In the genomic region with DNA sequence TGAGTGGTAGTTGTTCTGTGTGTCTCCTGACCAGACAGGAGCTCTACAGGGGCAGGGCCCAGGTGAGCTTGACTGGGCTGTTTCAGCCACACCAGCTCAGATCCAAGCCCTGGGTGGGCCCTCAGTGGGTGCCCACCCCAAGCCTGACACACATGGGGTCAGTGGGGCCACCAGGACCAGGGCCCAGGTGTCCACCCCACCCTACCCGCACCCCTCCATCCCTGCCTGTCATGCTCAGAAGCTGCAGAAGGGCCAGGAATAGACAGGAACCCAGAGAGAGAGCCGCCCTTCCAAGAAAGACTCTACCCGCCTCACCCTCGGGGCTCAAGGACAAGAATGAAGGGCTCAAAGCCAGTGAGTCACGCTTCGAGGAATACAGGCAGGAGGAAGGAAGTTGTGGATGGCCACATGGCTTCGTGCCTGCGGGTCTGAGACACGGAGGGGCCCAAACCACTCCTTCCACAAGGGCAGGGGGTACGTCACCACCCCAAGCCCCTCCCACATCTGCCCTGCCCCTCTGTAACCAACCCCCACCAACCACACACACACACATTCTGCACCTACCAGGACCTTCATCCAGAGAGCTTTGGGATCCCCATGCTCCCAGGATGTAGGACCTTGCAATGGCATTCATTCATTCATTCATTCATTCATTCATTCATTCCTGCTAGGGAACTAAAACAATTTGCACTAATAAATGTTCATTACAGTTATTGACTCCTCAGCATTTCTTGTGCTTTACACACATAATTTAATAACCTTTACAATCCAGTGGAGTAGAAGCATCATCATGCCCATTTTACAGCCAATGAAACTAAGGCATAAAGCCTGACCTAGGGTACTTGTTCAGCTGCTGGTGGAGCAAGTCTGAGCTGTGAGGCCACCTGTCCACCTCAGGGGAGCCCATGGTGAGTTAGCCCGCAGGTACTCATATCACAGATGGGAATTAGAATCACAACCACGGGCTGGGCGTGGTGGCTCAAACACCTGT, we compare ENCODE assay signal across 1 cellular context.
TF ChIP-seq lines count a peak whose summit lies in the region.

No MANE protein-coding gene starts in this region.

TF ChIP-seq in K562, 482 proteins besides CTCF, POLR2A, EP300 and RAD21 (continued from another document and continues in another):
- 0 out of 4 replicates have a peak, but pooled peaks of 1 of the 2 experiments have one; percentile 43 for TF ChIP-seq HDAC1 (IDR thresholded peaks at IDR 0.05)
- TF ChIP-seq DIDO1 (tag; IDR thresholded peaks at IDR 0.05; ENCODE audit: low read depth): no peak
- 0 out of 2 replicates have a peak, but pooled peaks have one; percentile 35 for TF ChIP-seq GABPB1 (CRISPR knock-in tag; IDR thresholded peaks at IDR 0.05)
- TF ChIP-seq, protein P1, sequence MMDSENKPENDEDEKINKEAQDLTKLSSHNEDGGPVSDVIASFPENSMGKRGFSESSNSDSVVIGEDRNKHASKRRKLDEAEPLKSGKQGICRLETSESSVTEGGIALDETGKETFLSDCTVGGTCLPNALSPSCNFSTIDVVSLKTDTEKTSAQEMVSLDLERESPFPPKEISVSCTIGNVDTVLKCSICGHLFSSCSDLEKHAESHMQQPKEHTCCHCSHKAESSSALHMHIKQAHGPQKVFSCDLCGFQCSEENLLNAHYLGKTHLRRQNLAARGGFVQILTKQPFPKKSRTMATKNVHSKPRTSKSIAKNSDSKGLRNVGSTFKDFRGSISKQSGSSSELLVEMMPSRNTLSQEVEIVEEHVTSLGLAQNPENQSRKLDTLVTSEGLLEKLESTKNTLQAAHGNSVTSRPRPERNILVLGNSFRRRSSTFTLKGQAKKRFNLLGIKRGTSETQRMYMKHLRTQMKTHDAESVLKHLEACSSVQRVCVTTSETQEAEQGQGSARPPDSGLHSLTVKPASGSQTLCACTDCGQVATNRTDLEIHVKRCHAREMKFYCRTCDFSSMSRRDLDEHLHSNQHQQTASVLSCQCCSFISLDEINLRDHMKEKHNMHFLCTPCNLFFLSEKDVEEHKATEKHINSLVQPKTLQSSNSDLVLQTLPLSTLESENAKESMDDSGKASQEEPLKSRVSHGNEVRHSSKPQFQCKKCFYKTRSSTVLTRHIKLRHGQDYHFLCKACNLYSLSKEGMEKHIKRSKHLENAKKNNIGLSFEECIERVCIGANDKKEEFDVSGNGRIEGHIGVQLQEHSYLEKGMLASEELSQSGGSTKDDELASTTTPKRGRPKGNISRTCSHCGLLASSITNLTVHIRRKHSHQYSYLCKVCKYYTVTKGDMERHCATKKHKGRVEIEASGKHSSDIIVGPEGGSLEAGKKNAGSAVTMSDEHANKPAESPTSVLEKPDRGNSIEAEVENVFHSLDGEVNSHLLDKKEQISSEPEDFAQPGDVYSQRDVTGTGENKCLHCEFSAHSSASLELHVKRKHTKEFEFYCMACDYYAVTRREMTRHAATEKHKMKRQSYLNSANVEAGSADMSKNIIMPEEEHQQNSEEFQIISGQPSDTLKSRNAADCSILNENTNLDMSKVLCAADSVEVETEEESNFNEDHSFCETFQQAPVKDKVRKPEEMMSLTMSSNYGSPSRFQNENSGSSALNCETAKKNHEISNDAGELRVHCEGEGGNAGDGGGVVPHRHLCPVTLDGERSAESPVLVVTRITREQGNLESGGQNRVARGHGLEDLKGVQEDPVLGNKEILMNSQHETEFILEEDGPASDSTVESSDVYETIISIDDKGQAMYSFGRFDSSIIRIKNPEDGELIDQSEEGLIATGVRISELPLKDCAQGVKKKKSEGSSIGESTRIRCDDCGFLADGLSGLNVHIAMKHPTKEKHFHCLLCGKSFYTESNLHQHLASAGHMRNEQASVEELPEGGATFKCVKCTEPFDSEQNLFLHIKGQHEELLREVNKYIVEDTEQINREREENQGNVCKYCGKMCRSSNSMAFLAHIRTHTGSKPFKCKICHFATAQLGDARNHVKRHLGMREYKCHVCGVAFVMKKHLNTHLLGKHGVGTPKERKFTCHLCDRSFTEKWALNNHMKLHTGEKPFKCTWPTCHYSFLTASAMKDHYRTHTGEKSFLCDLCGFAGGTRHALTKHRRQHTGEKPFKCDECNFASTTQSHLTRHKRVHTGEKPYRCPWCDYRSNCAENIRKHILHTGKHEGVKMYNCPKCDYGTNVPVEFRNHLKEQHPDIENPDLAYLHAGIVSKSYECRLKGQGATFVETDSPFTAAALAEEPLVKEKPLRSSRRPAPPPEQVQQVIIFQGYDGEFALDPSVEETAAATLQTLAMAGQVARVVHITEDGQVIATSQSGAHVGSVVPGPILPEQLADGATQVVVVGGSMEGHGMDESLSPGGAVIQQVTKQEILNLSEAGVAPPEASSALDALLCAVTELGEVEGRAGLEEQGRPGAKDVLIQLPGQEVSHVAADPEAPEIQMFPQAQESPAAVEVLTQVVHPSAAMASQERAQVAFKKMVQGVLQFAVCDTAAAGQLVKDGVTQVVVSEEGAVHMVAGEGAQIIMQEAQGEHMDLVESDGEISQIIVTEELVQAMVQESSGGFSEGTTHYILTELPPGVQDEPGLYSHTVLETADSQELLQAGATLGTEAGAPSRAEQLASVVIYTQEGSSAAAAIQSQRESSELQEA (IDR thresholded peaks at IDR 0.05; ENCODE audit: low read depth): no peak
- TF ChIP-seq HDAC2 (IDR thresholded peaks at IDR 0.05): 0 out of 2 replicates have a peak, but pooled peaks have one; percentile 31
- TF ChIP-seq, protein P2, sequence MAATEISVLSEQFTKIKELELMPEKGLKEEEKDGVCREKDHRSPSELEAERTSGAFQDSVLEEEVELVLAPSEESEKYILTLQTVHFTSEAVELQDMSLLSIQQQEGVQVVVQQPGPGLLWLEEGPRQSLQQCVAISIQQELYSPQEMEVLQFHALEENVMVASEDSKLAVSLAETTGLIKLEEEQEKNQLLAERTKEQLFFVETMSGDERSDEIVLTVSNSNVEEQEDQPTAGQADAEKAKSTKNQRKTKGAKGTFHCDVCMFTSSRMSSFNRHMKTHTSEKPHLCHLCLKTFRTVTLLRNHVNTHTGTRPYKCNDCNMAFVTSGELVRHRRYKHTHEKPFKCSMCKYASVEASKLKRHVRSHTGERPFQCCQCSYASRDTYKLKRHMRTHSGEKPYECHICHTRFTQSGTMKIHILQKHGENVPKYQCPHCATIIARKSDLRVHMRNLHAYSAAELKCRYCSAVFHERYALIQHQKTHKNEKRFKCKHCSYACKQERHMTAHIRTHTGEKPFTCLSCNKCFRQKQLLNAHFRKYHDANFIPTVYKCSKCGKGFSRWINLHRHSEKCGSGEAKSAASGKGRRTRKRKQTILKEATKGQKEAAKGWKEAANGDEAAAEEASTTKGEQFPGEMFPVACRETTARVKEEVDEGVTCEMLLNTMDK (IDR thresholded peaks at IDR 0.05; ENCODE audit: borderline replicate concordance, insufficient read depth, low read depth, low read length, poor library complexity, severe bottlenecking): no peak
- no peak for TF ChIP-seq ZNF41 (CRISPR knock-in tag; conservative IDR thresholded peaks at IDR 0.05)
- TF ChIP-seq, protein P3, sequence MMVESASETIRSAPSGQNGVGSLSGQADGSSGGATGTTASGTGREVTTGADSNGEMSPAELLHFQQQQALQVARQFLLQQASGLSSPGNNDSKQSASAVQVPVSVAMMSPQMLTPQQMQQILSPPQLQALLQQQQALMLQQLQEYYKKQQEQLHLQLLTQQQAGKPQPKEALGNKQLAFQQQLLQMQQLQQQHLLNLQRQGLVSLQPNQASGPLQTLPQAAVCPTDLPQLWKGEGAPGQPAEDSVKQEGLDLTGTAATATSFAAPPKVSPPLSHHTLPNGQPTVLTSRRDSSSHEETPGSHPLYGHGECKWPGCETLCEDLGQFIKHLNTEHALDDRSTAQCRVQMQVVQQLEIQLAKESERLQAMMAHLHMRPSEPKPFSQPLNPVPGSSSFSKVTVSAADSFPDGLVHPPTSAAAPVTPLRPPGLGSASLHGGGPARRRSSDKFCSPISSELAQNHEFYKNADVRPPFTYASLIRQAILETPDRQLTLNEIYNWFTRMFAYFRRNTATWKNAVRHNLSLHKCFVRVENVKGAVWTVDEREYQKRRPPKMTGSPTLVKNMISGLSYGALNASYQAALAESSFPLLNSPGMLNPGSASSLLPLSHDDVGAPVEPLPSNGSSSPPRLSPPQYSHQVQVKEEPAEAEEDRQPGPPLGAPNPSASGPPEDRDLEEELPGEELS (CRISPR knock-in tag; IDR thresholded peaks at IDR 0.05; ENCODE audit: borderline replicate concordance): no peak
- TF ChIP-seq STAG1 (CRISPR knock-in tag; IDR thresholded peaks at IDR 0.05; ENCODE audit: borderline replicate concordance): no peak
- TF ChIP-seq HCFC1 (IDR thresholded peaks at IDR 0.05; ENCODE audit: low read depth, low read length): no peak
- TF ChIP-seq ZNF212 (CRISPR knock-in tag; IDR thresholded peaks at IDR 0.05): no peak
- TF ChIP-seq THRAP3 (IDR thresholded peaks at IDR 0.05; ENCODE audit: borderline replicate concordance): 0 out of 2 replicates have a peak, but pooled peaks have one; percentile 44
- 0 out of 4 replicates have a peak, but pooled peaks of 1 of the 2 experiments have one; percentile 34 for TF ChIP-seq FOXK2 (conservative IDR thresholded peaks at IDR 0.05 in 1 of 2, IDR thresholded peaks at IDR 0.05 in 1 of 2; ENCODE audit: low read depth in 2 of 2)
- TF ChIP-seq ZNF589 (CRISPR knock-in tag; IDR thresholded peaks at IDR 0.05; ENCODE audit: low read depth): peak; percentile 71; the same call in 1 of the 2 replicates
- TF ChIP-seq SRSF1 (IDR thresholded peaks at IDR 0.05; ENCODE audit: low read depth, low read length): no peak
- TF ChIP-seq, protein P4, sequence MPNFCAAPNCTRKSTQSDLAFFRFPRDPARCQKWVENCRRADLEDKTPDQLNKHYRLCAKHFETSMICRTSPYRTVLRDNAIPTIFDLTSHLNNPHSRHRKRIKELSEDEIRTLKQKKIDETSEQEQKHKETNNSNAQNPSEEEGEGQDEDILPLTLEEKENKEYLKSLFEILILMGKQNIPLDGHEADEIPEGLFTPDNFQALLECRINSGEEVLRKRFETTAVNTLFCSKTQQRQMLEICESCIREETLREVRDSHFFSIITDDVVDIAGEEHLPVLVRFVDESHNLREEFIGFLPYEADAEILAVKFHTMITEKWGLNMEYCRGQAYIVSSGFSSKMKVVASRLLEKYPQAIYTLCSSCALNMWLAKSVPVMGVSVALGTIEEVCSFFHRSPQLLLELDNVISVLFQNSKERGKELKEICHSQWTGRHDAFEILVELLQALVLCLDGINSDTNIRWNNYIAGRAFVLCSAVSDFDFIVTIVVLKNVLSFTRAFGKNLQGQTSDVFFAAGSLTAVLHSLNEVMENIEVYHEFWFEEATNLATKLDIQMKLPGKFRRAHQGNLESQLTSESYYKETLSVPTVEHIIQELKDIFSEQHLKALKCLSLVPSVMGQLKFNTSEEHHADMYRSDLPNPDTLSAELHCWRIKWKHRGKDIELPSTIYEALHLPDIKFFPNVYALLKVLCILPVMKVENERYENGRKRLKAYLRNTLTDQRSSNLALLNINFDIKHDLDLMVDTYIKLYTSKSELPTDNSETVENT (CRISPR knock-in tag; IDR thresholded peaks at IDR 0.05): no peak
- peak; percentile 99 for TF ChIP-seq ZNF24 (IDR thresholded peaks at IDR 0.05)
- no peak for TF ChIP-seq BRCA1 (IDR thresholded peaks at IDR 0.05)
- no peak for TF ChIP-seq BRCA1 (CRISPR knock-in tag; IDR thresholded peaks at IDR 0.05)
- TF ChIP-seq, protein P5, sequence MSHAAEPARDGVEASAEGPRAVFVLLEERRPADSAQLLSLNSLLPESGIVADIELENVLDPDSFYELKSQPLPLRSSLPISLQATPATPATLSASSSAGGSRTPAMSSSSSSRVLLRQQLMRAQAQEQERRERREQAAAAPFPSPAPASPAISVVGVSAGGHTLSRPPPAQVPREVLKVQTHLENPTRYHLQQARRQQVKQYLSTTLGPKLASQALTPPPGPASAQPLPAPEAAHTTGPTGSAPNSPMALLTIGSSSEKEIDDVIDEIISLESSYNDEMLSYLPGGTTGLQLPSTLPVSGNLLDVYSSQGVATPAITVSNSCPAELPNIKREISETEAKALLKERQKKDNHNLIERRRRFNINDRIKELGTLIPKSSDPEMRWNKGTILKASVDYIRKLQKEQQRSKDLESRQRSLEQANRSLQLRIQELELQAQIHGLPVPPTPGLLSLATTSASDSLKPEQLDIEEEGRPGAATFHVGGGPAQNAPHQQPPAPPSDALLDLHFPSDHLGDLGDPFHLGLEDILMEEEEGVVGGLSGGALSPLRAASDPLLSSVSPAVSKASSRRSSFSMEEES (CRISPR knock-in tag; IDR thresholded peaks at IDR 0.05): no peak
- TF ChIP-seq, protein P6, sequence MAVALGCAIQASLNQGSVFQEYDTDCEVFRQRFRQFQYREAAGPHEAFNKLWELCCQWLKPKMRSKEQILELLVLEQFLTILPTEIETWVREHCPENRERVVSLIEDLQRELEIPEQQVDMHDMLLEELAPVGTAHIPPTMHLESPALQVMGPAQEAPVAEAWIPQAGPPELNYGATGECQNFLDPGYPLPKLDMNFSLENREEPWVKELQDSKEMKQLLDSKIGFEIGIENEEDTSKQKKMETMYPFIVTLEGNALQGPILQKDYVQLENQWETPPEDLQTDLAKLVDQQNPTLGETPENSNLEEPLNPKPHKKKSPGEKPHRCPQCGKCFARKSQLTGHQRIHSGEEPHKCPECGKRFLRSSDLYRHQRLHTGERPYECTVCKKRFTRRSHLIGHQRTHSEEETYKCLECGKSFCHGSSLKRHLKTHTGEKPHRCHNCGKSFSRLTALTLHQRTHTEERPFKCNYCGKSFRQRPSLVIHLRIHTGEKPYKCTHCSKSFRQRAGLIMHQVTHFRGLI (CRISPR knock-in tag; IDR thresholded peaks at IDR 0.05): no peak
- no peak for TF ChIP-seq ZNF12 (CRISPR knock-in tag; IDR thresholded peaks at IDR 0.05)
- TF ChIP-seq ZNF408 (CRISPR knock-in tag; IDR thresholded peaks at IDR 0.05; ENCODE audit: low read depth): no peak
- TF ChIP-seq DPF2 (IDR thresholded peaks at IDR 0.05): 0 out of 2 replicates have a peak, but pooled peaks have one; percentile 32
- TF ChIP-seq, protein P7, sequence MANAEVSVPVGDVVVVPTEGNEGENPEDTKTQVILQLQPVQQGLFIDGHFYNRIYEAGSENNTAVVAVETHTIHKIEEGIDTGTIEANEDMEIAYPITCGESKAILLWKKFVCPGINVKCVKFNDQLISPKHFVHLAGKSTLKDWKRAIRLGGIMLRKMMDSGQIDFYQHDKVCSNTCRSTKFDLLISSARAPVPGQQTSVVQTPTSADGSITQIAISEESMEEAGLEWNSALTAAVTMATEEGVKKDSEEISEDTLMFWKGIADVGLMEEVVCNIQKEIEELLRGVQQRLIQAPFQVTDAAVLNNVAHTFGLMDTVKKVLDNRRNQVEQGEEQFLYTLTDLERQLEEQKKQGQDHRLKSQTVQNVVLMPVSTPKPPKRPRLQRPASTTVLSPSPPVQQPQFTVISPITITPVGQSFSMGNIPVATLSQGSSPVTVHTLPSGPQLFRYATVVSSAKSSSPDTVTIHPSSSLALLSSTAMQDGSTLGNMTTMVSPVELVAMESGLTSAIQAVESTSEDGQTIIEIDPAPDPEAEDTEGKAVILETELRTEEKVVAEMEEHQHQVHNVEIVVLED (CRISPR knock-in tag; IDR thresholded peaks at IDR 0.05): no peak
- TF ChIP-seq MECOM (CRISPR knock-in tag; IDR thresholded peaks at IDR 0.05): no peak
- TF ChIP-seq CAMTA2 (CRISPR knock-in tag; conservative IDR thresholded peaks at IDR 0.05): no peak
- no peak for TF ChIP-seq RFX7 (CRISPR knock-in tag; IDR thresholded peaks at IDR 0.05)
- TF ChIP-seq, protein P8, sequence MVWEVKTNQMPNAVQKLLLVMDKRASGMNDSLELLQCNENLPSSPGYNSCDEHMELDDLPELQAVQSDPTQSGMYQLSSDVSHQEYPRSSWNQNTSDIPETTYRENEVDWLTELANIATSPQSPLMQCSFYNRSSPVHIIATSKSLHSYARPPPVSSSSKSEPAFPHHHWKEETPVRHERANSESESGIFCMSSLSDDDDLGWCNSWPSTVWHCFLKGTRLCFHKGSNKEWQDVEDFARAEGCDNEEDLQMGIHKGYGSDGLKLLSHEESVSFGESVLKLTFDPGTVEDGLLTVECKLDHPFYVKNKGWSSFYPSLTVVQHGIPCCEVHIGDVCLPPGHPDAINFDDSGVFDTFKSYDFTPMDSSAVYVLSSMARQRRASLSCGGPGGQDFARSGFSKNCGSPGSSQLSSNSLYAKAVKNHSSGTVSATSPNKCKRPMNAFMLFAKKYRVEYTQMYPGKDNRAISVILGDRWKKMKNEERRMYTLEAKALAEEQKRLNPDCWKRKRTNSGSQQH (CRISPR knock-in tag; IDR thresholded peaks at IDR 0.05): no peak
- no peak for TF ChIP-seq ETV5 (CRISPR knock-in tag; IDR thresholded peaks at IDR 0.05; ENCODE audit: low read depth)
- TF ChIP-seq HIVEP1 (CRISPR knock-in tag; IDR thresholded peaks at IDR 0.05): no peak
- no peak for TF ChIP-seq ELF2 (CRISPR knock-in tag; IDR thresholded peaks at IDR 0.05)
